In the genomic region with DNA sequence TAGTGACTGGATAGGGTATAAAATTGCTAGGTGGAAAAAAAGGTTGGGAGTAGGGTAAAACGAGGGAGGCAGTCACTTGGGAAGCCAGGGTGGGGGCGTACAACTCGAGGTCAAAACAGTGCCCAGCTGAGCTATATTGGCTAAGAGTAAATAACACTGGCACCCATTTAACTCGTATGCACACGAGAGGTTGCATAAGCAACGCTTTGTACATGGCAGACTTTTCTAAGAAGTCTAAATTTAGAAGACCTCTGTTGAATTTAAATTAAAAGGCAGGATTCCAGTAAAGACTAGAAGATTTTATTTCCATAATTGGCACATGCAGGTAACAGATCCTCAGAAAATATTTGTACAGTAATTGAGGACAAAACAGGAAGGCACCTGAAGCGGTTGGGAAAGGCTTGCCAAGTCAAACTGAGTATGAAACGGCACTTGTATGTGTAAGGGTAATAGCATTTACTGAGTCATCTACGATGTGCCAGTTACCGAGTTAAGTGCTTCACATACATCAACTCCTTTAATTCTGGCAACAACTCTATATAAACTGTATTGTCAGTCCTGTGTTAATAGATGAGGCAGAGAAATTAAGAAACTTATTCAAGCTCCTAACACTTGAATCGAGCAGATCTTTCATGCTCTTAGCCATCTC, we compare ENCODE assay signal across 9 cellular contexts. TPM values are rescaled to one million over a fixed set of nuclear protein-coding genes. Genes with fewer than 3 reads are reported as not detected.
DNase-seq lines count a peak whose midpoint lies in the region; ATAC-seq, FAIRE-seq and TF ChIP-seq lines count a peak whose summit lies in the region.
"Had no signal": no experiment of that assay in that cellular context is flagged by ENCODE, and none has a peak within 500 bp of the region (broad histone marks: within the 10 kb centered on the region; RNA-seq: fewer than 3 reads in every experiment).

No MANE protein-coding gene starts in this region.

- TF ChIP-seq CTCF in GM12864 (IDR thresholded peaks at IDR 0.05; ENCODE audit: low read depth, low read length, missing control alignments) (no peak), astrocyte (IDR thresholded peaks at IDR 0.05; ENCODE audit: insufficient read depth, low read depth, low read length) (no peak), neural progenitor cell (IDR thresholded peaks at IDR 0.05) (no peak), kidney (IDR thresholded peaks at IDR 0.05; ENCODE audit: borderline replicate concordance, extremely low read depth, insufficient read depth) (no peak), GM13977 (IDR thresholded peaks at IDR 0.05; ENCODE audit: extremely low read depth, insufficient read depth, missing control alignments) (no peak)

- no peaks in the 10 kb centered on the region for H3K9me3 ChIP-seq in astrocyte (ENCODE audit: insufficient read depth, low read depth, low read length)
- no peaks in the 10 kb centered on the region for H3K9me3 ChIP-seq in neural progenitor cell (ENCODE audit: low read depth)
- H3K9me3 ChIP-seq in kidney (ENCODE audit: control insufficient read depth in 1 of 2, low read length in 2 of 2): no peaks in the 10 kb centered on the region

- DNase-seq in GM12864 (ENCODE audit: low read depth) (no peak), NCI-H146 treated with DMSO at 0.1 percent for 48 hours (lab: John Stamatoyannopoulos, UW; ENCODE audit: unreplicated experiment) (peak; percentile 63), astrocyte (ENCODE audit: low read depth) (peak; percentile 89), neural progenitor cell (ENCODE audit: low spot score) (no peak), AML-193 (lab: John Stamatoyannopoulos, UW) (no peak), kidney (no peak), GM13977 (ENCODE audit: low spot score) (no peak)

- H3K27me3 ChIP-seq in astrocyte (ENCODE audit: insufficient read depth, low read length) (no peaks in the 10 kb centered on the region), neural progenitor cell (peaks cover 6% of the 10 kb centered on the region)

- H3K4me1 Mint-ChIP-seq in astrocyte (ENCODE audit: low read depth, unreplicated experiment): peaks cover 35% of the 10 kb centered on the region
- H3K4me1 Mint-ChIP-seq in neural progenitor cell: peaks cover 33% of the 10 kb centered on the region

- H3K79me2 ChIP-seq in astrocyte (ENCODE audit: insufficient read depth, low read length) (peaks cover 31% of the 10 kb centered on the region), neural progenitor cell (ENCODE audit: low read depth) (peaks cover 24% of the 10 kb centered on the region)

- H3K27ac ChIP-seq in astrocyte (ENCODE audit: low read depth, low read length) (peak overlapping the region; percentile 88), neural progenitor cell (no peak overlapping the region), kidney (ENCODE audit: low read depth in 2 of 2, low read length in 2 of 2) (no peak overlapping the region)

- H3K4me2 ChIP-seq in astrocyte (ENCODE audit: low read length): peak overlapping the region; percentile 97
- peak overlapping the region; percentile 74 for H3K4me2 ChIP-seq in neural progenitor cell

- H3K4me3 ChIP-seq in GM12864 (ENCODE audit: low read depth, low read length) (peak overlapping the region; percentile 70), astrocyte (ENCODE audit: insufficient read depth, low read depth, low read length) (peak overlapping the region; percentile 73), neural progenitor cell (peak overlapping the region; percentile 58), kidney (ENCODE audit: low read length in 2 of 2) (no peak overlapping the region)

- peaks cover 22% of the 10 kb centered on the region for H4K20me1 ChIP-seq in astrocyte (ENCODE audit: insufficient read depth, low read length)
- H4K20me1 ChIP-seq in neural progenitor cell (ENCODE audit: low read depth): peaks cover 16% of the 10 kb centered on the region

- H3F3A ChIP-seq in neural progenitor cell (ENCODE audit: low read depth): peaks cover 14% of the 10 kb centered on the region

- H3K9me3 Mint-ChIP-seq in astrocyte (ENCODE audit: unreplicated experiment): peaks cover 2% of the 10 kb centered on the region
- H3K9me3 Mint-ChIP-seq in neural progenitor cell: no peaks in the 10 kb centered on the region

- H3K36me3 Mint-ChIP-seq in astrocyte (ENCODE audit: low read depth, unreplicated experiment): no peaks in the 10 kb centered on the region
- H3K36me3 Mint-ChIP-seq in neural progenitor cell: peaks cover 11% of the 10 kb centered on the region

- H3K4me1 ChIP-seq in astrocyte (ENCODE audit: insufficient read depth, low read length) (peaks cover 47% of the 10 kb centered on the region), neural progenitor cell (peaks cover 19% of the 10 kb centered on the region), kidney (ENCODE audit: control insufficient read depth in 1 of 2, insufficient read depth in 1 of 2, low read depth in 1 of 2, low read length in 2 of 2) (peaks cover 0 to 3% of the 10 kb centered on the region in 2 donors)

- intact Hi-C loops in kidney (cut with DNase I): no loop called here

- H2AFZ ChIP-seq in astrocyte (ENCODE audit: low read depth, low read length): no peak overlapping the region
- H2AFZ ChIP-seq in neural progenitor cell (replicated peaks): no peak overlapping the region

- H3K9ac ChIP-seq in astrocyte (ENCODE audit: low read length): peak overlapping the region; percentile 90
- no peak overlapping the region for H3K9ac ChIP-seq in neural progenitor cell
- no peak overlapping the region for H3K9ac ChIP-seq in kidney (ENCODE audit: low read length in 2 of 2)

- H3K4me3 Mint-ChIP-seq in astrocyte (ENCODE audit: unreplicated experiment) (peak overlapping the region; percentile 83), neural progenitor cell (peak overlapping the region; percentile 90)

- H3K27me3 Mint-ChIP-seq in astrocyte (ENCODE audit: low read depth, unreplicated experiment) (peaks cover 3% of the 10 kb centered on the region), neural progenitor cell (ENCODE audit: insufficient read depth, low read depth) (no peaks in the 10 kb centered on the region)

- no peaks in the 10 kb centered on the region for H3K36me3 ChIP-seq in astrocyte (ENCODE audit: insufficient read depth, low read length)
- no peaks in the 10 kb centered on the region for H3K36me3 ChIP-seq in neural progenitor cell
- H3K36me3 ChIP-seq in kidney (ENCODE audit: control insufficient read depth in 1 of 2, insufficient read depth in 2 of 2, low read length in 2 of 2): no peaks in the 10 kb centered on the region

- no peak overlapping the region for H3K27ac Mint-ChIP-seq in astrocyte (ENCODE audit: unreplicated experiment)
- no peak overlapping the region for H3K27ac Mint-ChIP-seq in neural progenitor cell

- in situ Hi-C loops in GM13977 (cut with MboI; ENCODE audit: low pct_unique_long_range_greater_than_20kb, low sequenced_read_pairs, unreplicated experiment): loop anchor here (10.0 kb wide), 1 partner anchor 135 kb away; no protein-coding TSS in a partner anchor

- ATAC-seq in HG02798 (IDR thresholded peaks at IDR 0.05; ENCODE audit: poor library complexity, unreplicated experiment): no peak

- FAIRE-seq in astrocyte (lab: Jason Lieb, UNC) (peak; percentile 5), kidney (lab: Jason Lieb, UNC) (no peak)

RNA-seq across cellular contexts. Expression of a gene that starts 1.4 kb away (rescaled TPM):
- total RNA-seq in astrocyte (38.2 and 40.3 TPM in 2 replicates), neural progenitor cell (ENCODE audit: low replicate concordance) (24.4 and 28.4 TPM in 2 replicates), kidney (39.4 TPM)
- polyA plus RNA-seq in kidney (ENCODE audit: insufficient read depth, low read depth, low replicate concordance): 10.4 TPM

RNA-seq across cellular contexts. Expression of a gene that starts 41.0 kb away (rescaled TPM):
- total RNA-seq in astrocyte: 84.2 and 87.2 TPM in 2 replicates
- total RNA-seq in neural progenitor cell (ENCODE audit: low replicate concordance): 0.15 and 0.24 TPM in 2 replicates
- 18.7 TPM for total RNA-seq in kidney
- polyA plus RNA-seq in kidney (ENCODE audit: insufficient read depth, low read depth, low replicate concordance): 5.8 TPM
- total RNA-seq: pulmonary artery endothelial cell had no signal

Comparison
In these comparisons a context has a peak if more than half of its experiments do, and no peak if none do; other contexts are left out.
1. DNase-seq: peak in NCI-H146 treated with DMSO at 0.1 percent for 48 hours (single experiment) and astrocyte (single experiment); none in GM12864 (single experiment), neural progenitor cell (single experiment), AML-193 (0 of 2), kidney (single experiment) and GM13977 (single experiment).
2. H3K4me3 ChIP-seq: peak in GM12864 (single experiment), astrocyte (single experiment) and neural progenitor cell (single experiment); none in kidney (0 of 2).
3. RNA of a gene that starts 41.0 kb away (total RNA-seq): 84.2 to 87.2 TPM in astrocyte and 18.7 TPM in kidney (single experiment); 0.15 to 0.24 TPM in neural progenitor cell; every median in the first group is over 10 times any median in the second.